In genomic region chr1:91217911-91218310, GRCh38 we compare ENCODE assay signal across 22 cellular contexts.
"Had no signal": no experiment of that assay in that cellular context is flagged by ENCODE, and none has a peak within 500 bp of the region (broad histone marks: within the 10 kb centered on the region; RNA-seq: fewer than 3 reads in every experiment).

No MANE protein-coding gene starts in this region.

- DNase-seq: cortex of kidney; effector memory CD8-positive, alpha-beta T cell; erythroblast; foreskin fibroblast; gastrocnemius medialis; head of caudate nucleus; left ventricle myocardium superior; lower lobe of right lung; naive thymus-derived CD8-positive, alpha-beta T cell; nephron progenitor cell; occipital lobe; ovary; posterior cingulate gyrus; psoas muscle; right cardiac atrium; spleen; stimulated activated naive CD4-positive, alpha-beta T cell; stimulated activated naive CD8-positive, alpha-beta T cell treated with anti-CD3 and anti-CD28 coated beads, Interleukin-15, amount 100 ng/mL, for 72 hours; trophoblast cell had no signal

- H3K27ac ChIP-seq: gastrocnemius medialis, lower lobe of right lung, ovary, psoas muscle, skin epidermis, spleen, suprapubic skin, vagina had no signal

- H3K36me3 ChIP-seq: gastrocnemius medialis, lower lobe of right lung, ovary, spleen, suprapubic skin, vagina had no signal

- H3K4me1 ChIP-seq: gastrocnemius medialis, lower lobe of right lung, psoas muscle, spleen, suprapubic skin, vagina had no signal

- ATAC-seq: effector memory CD8-positive, alpha-beta T cell; gastrocnemius medialis; left ventricle myocardium superior; lower lobe of right lung; naive thymus-derived CD8-positive, alpha-beta T cell; psoas muscle; right cardiac atrium; stimulated activated naive CD8-positive, alpha-beta T cell treated with anti-CD3 and anti-CD28 coated beads, Interleukin-15, amount 100 ng/mL, for 72 hours had no signal

- H3K27ac Mint-ChIP-seq: effector memory CD8-positive, alpha-beta T cell; nephron progenitor cell; stimulated activated naive CD8-positive, alpha-beta T cell treated with anti-CD3 and anti-CD28 coated beads, Interleukin-15, amount 100 ng/mL, for 72 hours had no signal

- H3K4me3 Mint-ChIP-seq: effector memory CD8-positive, alpha-beta T cell; naive thymus-derived CD8-positive, alpha-beta T cell; nephron progenitor cell; stimulated activated naive CD8-positive, alpha-beta T cell treated with anti-CD3 and anti-CD28 coated beads, Interleukin-15, amount 100 ng/mL, for 72 hours had no signal

- H3K9me3 ChIP-seq: gastrocnemius medialis, lower lobe of right lung, ovary, psoas muscle, suprapubic skin, vagina had no signal

- H3K27me3 ChIP-seq: gastrocnemius medialis, ovary, spleen, suprapubic skin, vagina had no signal

- H3K4me3 ChIP-seq: gastrocnemius medialis, lower lobe of right lung, ovary, psoas muscle, skin epidermis, spleen, suprapubic skin, vagina had no signal

- H3K27me3 Mint-ChIP-seq: stimulated activated naive CD8-positive, alpha-beta T cell treated with anti-CD3 and anti-CD28 coated beads, Interleukin-15, amount 100 ng/mL, for 72 hours had no signal

- H3K4me1 Mint-ChIP-seq: naive thymus-derived CD8-positive, alpha-beta T cell; nephron progenitor cell; stimulated activated naive CD8-positive, alpha-beta T cell treated with anti-CD3 and anti-CD28 coated beads, Interleukin-15, amount 100 ng/mL, for 72 hours had no signal
